Comparison of ENCODE assay signal across 11 cellular contexts in the genomic region with DNA sequence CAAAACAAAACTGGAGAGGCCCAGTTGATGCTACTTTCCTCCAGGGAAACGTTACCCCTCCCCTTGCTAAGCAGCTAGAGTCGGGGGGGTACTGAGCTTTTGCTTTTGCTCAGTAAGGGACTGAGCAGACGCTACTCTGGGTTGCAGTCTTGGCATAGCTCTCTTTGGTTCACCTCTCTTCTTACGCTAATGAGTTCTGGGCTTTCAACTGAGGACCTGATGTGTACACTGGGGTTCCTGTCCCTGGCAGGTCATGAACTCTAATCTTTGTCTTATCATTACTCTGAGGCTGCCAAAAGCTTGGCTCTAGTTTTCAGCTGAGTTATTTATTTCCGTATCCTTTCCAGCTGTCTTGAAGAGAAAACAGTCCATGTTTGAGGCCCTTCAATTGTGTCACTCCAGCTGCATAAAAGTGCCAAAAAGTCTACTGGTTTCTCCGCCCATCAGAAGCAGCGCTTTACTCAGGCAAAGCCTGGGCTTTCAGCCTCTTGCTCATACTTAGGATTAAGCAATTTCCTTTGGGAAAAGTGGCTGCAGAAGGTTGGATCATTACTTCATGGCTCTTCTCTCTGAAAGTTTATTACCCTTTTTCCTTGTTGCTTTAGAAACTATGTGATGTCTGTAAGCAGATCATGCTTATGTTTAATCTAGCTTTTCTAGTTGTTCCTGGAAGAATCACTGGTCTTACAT.
DNase-seq lines count a peak whose midpoint lies in the region; ATAC-seq lines count a peak whose summit lies in the region.
"Had no signal": no experiment of that assay in that cellular context is flagged by ENCODE, and none has a peak within 500 bp of the region (broad histone marks: within the 10 kb centered on the region; RNA-seq: fewer than 3 reads in every experiment).

No MANE protein-coding gene starts in this region.

- no peak overlapping the region for H3K4me3 ChIP-seq in mesenchymal stem cell (ENCODE audit: insufficient read depth in 1 of 2, low read depth in 1 of 2, low read length in 2 of 2)
- H3K4me3 ChIP-seq: A549 had no signal

- no peaks in the 10 kb centered on the region for H3K4me1 Mint-ChIP-seq in immature natural killer cell
- H3K4me1 Mint-ChIP-seq: activated CD8-positive, alpha-beta memory T cell treated with anti-CD3 and anti-CD28 coated beads, Interleukin-2, amount 10 ng/mL, durations not matched to agents 7 days and 5 days had no signal

- H4K8ac ChIP-seq in mesenchymal stem cell (ENCODE audit: low read length) = no peak overlapping the region

- no peaks in the 10 kb centered on the region for H3K9me3 ChIP-seq in mesenchymal stem cell (ENCODE audit: control insufficient read depth, low read length)
- H3K9me3 ChIP-seq: A549 had no signal

- peak; percentile 97 for ATAC-seq in Right ventricle myocardium inferior
- ATAC-seq: A549; activated CD8-positive, alpha-beta memory T cell treated with anti-CD3 and anti-CD28 coated beads, Interleukin-2, amount 10 ng/mL, durations not matched to agents 7 days and 5 days had no signal

- no peaks in the 10 kb centered on the region for H3K36me3 Mint-ChIP-seq in immature natural killer cell
- H3K36me3 Mint-ChIP-seq: activated CD8-positive, alpha-beta memory T cell treated with anti-CD3 and anti-CD28 coated beads, Interleukin-2, amount 10 ng/mL, durations not matched to agents 7 days and 5 days had no signal

- H2BK120ac ChIP-seq in mesenchymal stem cell (ENCODE audit: low read depth, low read length) = no peak overlapping the region

- H2BK5ac ChIP-seq in mesenchymal stem cell (ENCODE audit: low read depth, low read length, poor library complexity, severe bottlenecking) = no peak overlapping the region

- H3K14ac ChIP-seq in mesenchymal stem cell (ENCODE audit: low read length in 2 of 2) = no peak overlapping the region

- peak overlapping the region; percentile 68 for H3K9ac ChIP-seq in mesenchymal stem cell (ENCODE audit: low read length)

- H3K27me3 ChIP-seq in mesenchymal stem cell (ENCODE audit: control insufficient read depth in 1 of 2, insufficient read depth in 1 of 2, low read length in 2 of 2) = peaks cover 0 to 8% of the 10 kb centered on the region in 2 experiments

- no peak overlapping the region for H3K4ac ChIP-seq in mesenchymal stem cell (ENCODE audit: low read depth in 1 of 2, low read length in 2 of 2)

- H3K4me2 ChIP-seq in mesenchymal stem cell (ENCODE audit: low read length, poor library complexity, severe bottlenecking) = no peak overlapping the region
- H3K4me2 ChIP-seq: A549 had no signal

- H3K27ac Mint-ChIP-seq in immature natural killer cell = no peak overlapping the region
- H3K27ac Mint-ChIP-seq: activated CD8-positive, alpha-beta memory T cell treated with anti-CD3 and anti-CD28 coated beads, Interleukin-2, amount 10 ng/mL, durations not matched to agents 7 days and 5 days had no signal

- H3K18ac ChIP-seq in mesenchymal stem cell (ENCODE audit: low read depth in 1 of 2, low read length in 2 of 2) = no peak overlapping the region

- H3K9me3 Mint-ChIP-seq in immature natural killer cell = no peaks in the 10 kb centered on the region

- no peaks in the 10 kb centered on the region for H3K4me1 ChIP-seq in mesenchymal stem cell (ENCODE audit: control insufficient read depth, insufficient read depth, low read depth, low read length)
- H3K4me1 ChIP-seq: A549 had no signal

- no peak overlapping the region for H3K4me3 Mint-ChIP-seq in immature natural killer cell
- H3K4me3 Mint-ChIP-seq: activated CD8-positive, alpha-beta memory T cell treated with anti-CD3 and anti-CD28 coated beads, Interleukin-2, amount 10 ng/mL, durations not matched to agents 7 days and 5 days had no signal

- no peak overlapping the region for H3K27ac ChIP-seq in mesenchymal stem cell (ENCODE audit: low read length, poor library complexity, severe bottlenecking)
- H3K27ac ChIP-seq: A549 had no signal

- H2AK5ac ChIP-seq in mesenchymal stem cell (ENCODE audit: low read length, severe bottlenecking) = no peak overlapping the region

- no peak overlapping the region for H2BK12ac ChIP-seq in mesenchymal stem cell (ENCODE audit: low read length in 2 of 2)

- DNase-seq in Right ventricle myocardium inferior (ENCODE audit: missing footprints) (no peak), cardiac septum (ENCODE audit: low spot score) (no peak), fibroblast of peridontal ligament (ENCODE audit: extremely low read depth) (peak; percentile 59), mesenchymal stem cell (peak; percentile 82), SHP77 (lab: John Stamatoyannopoulos, UW) (no peak), retina (no peak), HuH-7.5 (ENCODE audit: low spot score) (no peak), immature natural killer cell (no peak)
- DNase-seq: activated CD8-positive, alpha-beta memory T cell treated with anti-CD3 and anti-CD28 coated beads, Interleukin-2, amount 10 ng/mL, durations not matched to agents 7 days and 5 days; NCI-H187 had no signal

- H4K91ac ChIP-seq in mesenchymal stem cell (ENCODE audit: low read length) = no peak overlapping the region

- 52% methylated on average over 7 of the region's 7 CpGs for WGBS in mesenchymal stem cell

- H2BK15ac ChIP-seq in mesenchymal stem cell (ENCODE audit: low read depth, poor library complexity, severe bottlenecking) = no peak overlapping the region

- H3K27me3 Mint-ChIP-seq in immature natural killer cell (ENCODE audit: low read depth in 3 of 3) = peaks cover 4 to 18% (median 9%) of the 10 kb centered on the region in 3 donors

- H2AFZ ChIP-seq in mesenchymal stem cell (ENCODE audit: low read depth, low read length) = no peak overlapping the region

- intact Hi-C loops in Right ventricle myocardium inferior (cut with DNase I) (loop anchor here (1.0 kb wide), 1 partner anchor 13 kb away; no protein-coding TSS in a partner anchor), cardiac septum (cut with DNase I) (no loop called here)

- H3K23ac ChIP-seq in mesenchymal stem cell (ENCODE audit: low read length in 2 of 2) = no peak overlapping the region

- no peaks in the 10 kb centered on the region for H3K79me1 ChIP-seq in mesenchymal stem cell (replicated peaks; ENCODE audit: low read length, poor library complexity, severe bottlenecking)

- no peaks in the 10 kb centered on the region for H3K36me3 ChIP-seq in mesenchymal stem cell (ENCODE audit: control insufficient read depth in 1 of 2, insufficient read depth in 2 of 2, low read depth in 1 of 2, low read length in 2 of 2)

Comparison
In these comparisons a context has a peak if more than half of its experiments do, and no peak if none do; other contexts are left out.
1. DNase-seq: peak in fibroblast of peridontal ligament (single experiment) and mesenchymal stem cell (single experiment); none in Right ventricle myocardium inferior (single experiment), cardiac septum (single experiment), SHP77 (0 of 2), retina (single experiment), HuH-7.5 (single experiment) and immature natural killer cell (0 of 3).